In genomic region chr2:147636888-147637270, GRCh38 we compare ENCODE assay signal across 22 cellular contexts.
DNase-seq lines count a peak whose midpoint lies in the region; FAIRE-seq and TF ChIP-seq lines count a peak whose summit lies in the region.
"Had no signal": no experiment of that assay in that cellular context is flagged by ENCODE, and none has a peak within 500 bp of the region (broad histone marks: within the 10 kb centered on the region; RNA-seq: fewer than 3 reads in every experiment).

No MANE protein-coding gene starts in this region.

- H3K4me3 Mint-ChIP-seq in chondrocyte (ENCODE audit: unreplicated experiment): no peak overlapping the region
- H3K4me3 Mint-ChIP-seq in nephron: no peak overlapping the region
- H3K4me3 Mint-ChIP-seq: activated naive CD8-positive, alpha-beta T cell treated with anti-CD3 and anti-CD28 coated beads for 36 hours; activated T-cell treated with anti-CD3 and anti-CD28 coated beads, Interleukin-2, amount 50 U/mL, for 72 hours; brain; GM23338; memory B cell; neural crest cell had no signal

- no peak for TF ChIP-seq POLR2A in GM12891 (IDR thresholded peaks at IDR 0.05; ENCODE audit: low read depth, low read length)

- peak overlapping the region; percentile 74 for H3K27ac Mint-ChIP-seq in chondrocyte (ENCODE audit: unreplicated experiment)
- H3K27ac Mint-ChIP-seq in nephron: peak overlapping the region in 2 of 3 experiments; percentile 63 to 85
- H3K27ac Mint-ChIP-seq: activated naive CD8-positive, alpha-beta T cell treated with anti-CD3 and anti-CD28 coated beads for 36 hours; activated T-cell treated with anti-CD3 and anti-CD28 coated beads, Interleukin-2, amount 50 U/mL, for 72 hours; GM23338; memory B cell had no signal

- no peaks in the 10 kb centered on the region for H3K36me3 Mint-ChIP-seq in chondrocyte (ENCODE audit: low read depth)
- no peaks in the 10 kb centered on the region for H3K36me3 Mint-ChIP-seq in nephron (ENCODE audit: low read depth)
- H3K36me3 Mint-ChIP-seq: brain, memory B cell had no signal

- H3K27me3 Mint-ChIP-seq in chondrocyte (ENCODE audit: low read depth) (no peaks in the 10 kb centered on the region), nephron (ENCODE audit: low read depth) (no peaks in the 10 kb centered on the region)
- H3K27me3 Mint-ChIP-seq: activated naive CD8-positive, alpha-beta T cell treated with anti-CD3 and anti-CD28 coated beads for 36 hours; brain had no signal

- H3K4me1 Mint-ChIP-seq in chondrocyte (ENCODE audit: low read depth): peaks cover 18% of the 10 kb centered on the region
- peaks cover 33% of the 10 kb centered on the region for H3K4me1 Mint-ChIP-seq in nephron
- H3K4me1 Mint-ChIP-seq: GM23338, neural crest cell had no signal

- DNase-seq in GM12891 (ENCODE audit: insufficient read length, low spot score) (no peak), HT-29 (ENCODE audit: low spot score) (peak; percentile 30), chondrocyte (ENCODE audit: low spot score) (no peak), NCI-H187 treated with DMSO at 0.1 percent for 48 hours (lab: John Stamatoyannopoulos, UW) (no peak), GM19240 (ENCODE audit: insufficient read length, low spot score) (no peak), DMS 273 treated with DMSO at 0.1 percent for 48 hours (lab: John Stamatoyannopoulos, UW) (no peak), midbrain (lab: John Stamatoyannopoulos, UW) (no peak)
- DNase-seq: activated CD4-positive, CD25-positive, alpha-beta regulatory T cell treated with anti-CD3 and anti-CD28 coated beads, Interleukin-2, amount 50 U/mL, for 72 hours; activated CD8-positive, alpha-beta memory T cell treated with anti-CD3 and anti-CD28 coated beads for 24 hours; activated naive CD8-positive, alpha-beta T cell treated with anti-CD3 and anti-CD28 coated beads for 36 hours; activated T-cell treated with anti-CD3 and anti-CD28 coated beads, Interleukin-2, amount 50 U/mL, for 72 hours; DND-41; hippocampal formation; islet precursor cell; NCI-H345 had no signal

- no peaks in the 10 kb centered on the region for H3K9me3 Mint-ChIP-seq in chondrocyte (ENCODE audit: low read depth)
- no peaks in the 10 kb centered on the region for H3K9me3 Mint-ChIP-seq in nephron
- H3K9me3 Mint-ChIP-seq: GM23338, memory B cell had no signal

- FAIRE-seq in GM12891 (lab: Jason Lieb, UNC): peak; percentile 54
- FAIRE-seq: colon, endometrium had no signal

- TF ChIP-seq CTCF in chondrocyte (IDR thresholded peaks at IDR 0.05): no peak
- no peak for TF ChIP-seq CTCF in nephron (IDR thresholded peaks at IDR 0.05; ENCODE audit: unreplicated experiment in 3 of 3)

TF ChIP-seq in GM12891, 5 proteins besides CTCF, POLR2A, EP300 and RAD21:
- TF ChIP-seq SPI1 (IDR thresholded peaks at IDR 0.05; ENCODE audit: low read depth, low read length): no peak
- no peak for TF ChIP-seq POLR2AphosphoS5 (IDR thresholded peaks at IDR 0.05; ENCODE audit: low read depth, low read length)
- TF ChIP-seq POU2F2 (IDR thresholded peaks at IDR 0.05; ENCODE audit: low read depth, low read length): no peak
- no peak for TF ChIP-seq TAF1 (IDR thresholded peaks at IDR 0.05; ENCODE audit: low read depth, low read length)
- no peak for TF ChIP-seq PAX5 (IDR thresholded peaks at IDR 0.05; ENCODE audit: insufficient read depth, low read length, severe bottlenecking)
